Comparison of ENCODE assay signal across 1 cellular context in genomic region chr16:88531931-88532433, GRCh38.
TF ChIP-seq lines count a peak whose summit lies in the region.

No MANE protein-coding gene starts in this region.

TF ChIP-seq in H1, 55 proteins besides CTCF, POLR2A, EP300 and RAD21:
- TF ChIP-seq KDM5A (IDR thresholded peaks at IDR 0.05; ENCODE audit: low read length) = no peak
- no peak for TF ChIP-seq SRF (IDR thresholded peaks at IDR 0.05; ENCODE audit: low read depth, low read length)
- no peak for TF ChIP-seq SIX5 (IDR thresholded peaks at IDR 0.05; ENCODE audit: low read depth, low read length)
- TF ChIP-seq MAX (IDR thresholded peaks at IDR 0.05) = no peak
- TF ChIP-seq CBX8 (IDR thresholded peaks at IDR 0.05; ENCODE audit: borderline replicate concordance, low read depth, low read length) = no peak
